ENCODE assay signal across 1 cellular context in the genomic region with DNA sequence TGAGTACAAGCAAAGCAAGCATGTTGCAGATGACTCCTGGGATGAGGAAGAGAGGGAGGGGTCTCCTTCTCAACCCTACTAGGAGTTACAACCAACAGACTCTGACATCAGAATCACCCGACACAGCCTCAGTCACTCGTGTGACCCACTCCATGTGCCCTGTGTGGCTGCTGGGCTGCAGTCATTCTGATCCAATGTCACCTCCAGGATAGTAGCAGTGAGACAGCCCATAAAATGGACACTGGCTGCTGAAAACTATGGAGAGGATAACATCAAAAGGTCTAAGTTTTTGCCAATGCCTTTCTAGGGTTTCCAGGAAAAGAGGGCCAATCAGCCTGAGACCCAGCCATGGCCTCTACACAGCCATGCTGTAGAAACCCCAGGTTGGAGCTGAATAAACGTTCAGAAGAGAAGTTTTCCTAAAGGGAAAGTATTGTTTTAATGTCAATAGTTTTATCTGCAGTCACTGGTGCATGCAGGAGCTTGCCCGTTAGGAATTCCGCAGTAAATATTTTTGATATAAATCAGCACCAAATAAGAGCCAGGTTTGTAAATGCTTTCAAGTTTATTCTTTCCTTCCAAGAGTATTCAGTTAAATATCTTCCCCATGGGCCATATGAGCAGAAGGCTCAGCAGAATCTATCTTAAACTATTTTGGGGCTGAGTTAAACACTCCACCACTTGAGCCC.
TF ChIP-seq lines count a peak whose summit lies in the region.

No MANE protein-coding gene starts in this region.

TF ChIP-seq in HepG2, 621 proteins besides CTCF, POLR2A, EP300 and RAD21 (continued from another document):
- TF ChIP-seq GRHL1 (CRISPR knock-in tag; conservative IDR thresholded peaks at IDR 0.05) (no peak), THAP11 (CRISPR knock-in tag; IDR thresholded peaks at IDR 0.05) (no peak), ZBTB2 (CRISPR knock-in tag; IDR thresholded peaks at IDR 0.05; ENCODE audit: low read depth) (no peak)
- TF ChIP-seq, protein P1, sequence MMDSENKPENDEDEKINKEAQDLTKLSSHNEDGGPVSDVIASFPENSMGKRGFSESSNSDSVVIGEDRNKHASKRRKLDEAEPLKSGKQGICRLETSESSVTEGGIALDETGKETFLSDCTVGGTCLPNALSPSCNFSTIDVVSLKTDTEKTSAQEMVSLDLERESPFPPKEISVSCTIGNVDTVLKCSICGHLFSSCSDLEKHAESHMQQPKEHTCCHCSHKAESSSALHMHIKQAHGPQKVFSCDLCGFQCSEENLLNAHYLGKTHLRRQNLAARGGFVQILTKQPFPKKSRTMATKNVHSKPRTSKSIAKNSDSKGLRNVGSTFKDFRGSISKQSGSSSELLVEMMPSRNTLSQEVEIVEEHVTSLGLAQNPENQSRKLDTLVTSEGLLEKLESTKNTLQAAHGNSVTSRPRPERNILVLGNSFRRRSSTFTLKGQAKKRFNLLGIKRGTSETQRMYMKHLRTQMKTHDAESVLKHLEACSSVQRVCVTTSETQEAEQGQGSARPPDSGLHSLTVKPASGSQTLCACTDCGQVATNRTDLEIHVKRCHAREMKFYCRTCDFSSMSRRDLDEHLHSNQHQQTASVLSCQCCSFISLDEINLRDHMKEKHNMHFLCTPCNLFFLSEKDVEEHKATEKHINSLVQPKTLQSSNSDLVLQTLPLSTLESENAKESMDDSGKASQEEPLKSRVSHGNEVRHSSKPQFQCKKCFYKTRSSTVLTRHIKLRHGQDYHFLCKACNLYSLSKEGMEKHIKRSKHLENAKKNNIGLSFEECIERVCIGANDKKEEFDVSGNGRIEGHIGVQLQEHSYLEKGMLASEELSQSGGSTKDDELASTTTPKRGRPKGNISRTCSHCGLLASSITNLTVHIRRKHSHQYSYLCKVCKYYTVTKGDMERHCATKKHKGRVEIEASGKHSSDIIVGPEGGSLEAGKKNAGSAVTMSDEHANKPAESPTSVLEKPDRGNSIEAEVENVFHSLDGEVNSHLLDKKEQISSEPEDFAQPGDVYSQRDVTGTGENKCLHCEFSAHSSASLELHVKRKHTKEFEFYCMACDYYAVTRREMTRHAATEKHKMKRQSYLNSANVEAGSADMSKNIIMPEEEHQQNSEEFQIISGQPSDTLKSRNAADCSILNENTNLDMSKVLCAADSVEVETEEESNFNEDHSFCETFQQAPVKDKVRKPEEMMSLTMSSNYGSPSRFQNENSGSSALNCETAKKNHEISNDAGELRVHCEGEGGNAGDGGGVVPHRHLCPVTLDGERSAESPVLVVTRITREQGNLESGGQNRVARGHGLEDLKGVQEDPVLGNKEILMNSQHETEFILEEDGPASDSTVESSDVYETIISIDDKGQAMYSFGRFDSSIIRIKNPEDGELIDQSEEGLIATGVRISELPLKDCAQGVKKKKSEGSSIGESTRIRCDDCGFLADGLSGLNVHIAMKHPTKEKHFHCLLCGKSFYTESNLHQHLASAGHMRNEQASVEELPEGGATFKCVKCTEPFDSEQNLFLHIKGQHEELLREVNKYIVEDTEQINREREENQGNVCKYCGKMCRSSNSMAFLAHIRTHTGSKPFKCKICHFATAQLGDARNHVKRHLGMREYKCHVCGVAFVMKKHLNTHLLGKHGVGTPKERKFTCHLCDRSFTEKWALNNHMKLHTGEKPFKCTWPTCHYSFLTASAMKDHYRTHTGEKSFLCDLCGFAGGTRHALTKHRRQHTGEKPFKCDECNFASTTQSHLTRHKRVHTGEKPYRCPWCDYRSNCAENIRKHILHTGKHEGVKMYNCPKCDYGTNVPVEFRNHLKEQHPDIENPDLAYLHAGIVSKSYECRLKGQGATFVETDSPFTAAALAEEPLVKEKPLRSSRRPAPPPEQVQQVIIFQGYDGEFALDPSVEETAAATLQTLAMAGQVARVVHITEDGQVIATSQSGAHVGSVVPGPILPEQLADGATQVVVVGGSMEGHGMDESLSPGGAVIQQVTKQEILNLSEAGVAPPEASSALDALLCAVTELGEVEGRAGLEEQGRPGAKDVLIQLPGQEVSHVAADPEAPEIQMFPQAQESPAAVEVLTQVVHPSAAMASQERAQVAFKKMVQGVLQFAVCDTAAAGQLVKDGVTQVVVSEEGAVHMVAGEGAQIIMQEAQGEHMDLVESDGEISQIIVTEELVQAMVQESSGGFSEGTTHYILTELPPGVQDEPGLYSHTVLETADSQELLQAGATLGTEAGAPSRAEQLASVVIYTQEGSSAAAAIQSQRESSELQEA (CRISPR knock-in tag; IDR thresholded peaks at IDR 0.05; ENCODE audit: not compliant biosample characterization): no peak
